1 cellular context compared by ENCODE assay signal in the genomic region with DNA sequence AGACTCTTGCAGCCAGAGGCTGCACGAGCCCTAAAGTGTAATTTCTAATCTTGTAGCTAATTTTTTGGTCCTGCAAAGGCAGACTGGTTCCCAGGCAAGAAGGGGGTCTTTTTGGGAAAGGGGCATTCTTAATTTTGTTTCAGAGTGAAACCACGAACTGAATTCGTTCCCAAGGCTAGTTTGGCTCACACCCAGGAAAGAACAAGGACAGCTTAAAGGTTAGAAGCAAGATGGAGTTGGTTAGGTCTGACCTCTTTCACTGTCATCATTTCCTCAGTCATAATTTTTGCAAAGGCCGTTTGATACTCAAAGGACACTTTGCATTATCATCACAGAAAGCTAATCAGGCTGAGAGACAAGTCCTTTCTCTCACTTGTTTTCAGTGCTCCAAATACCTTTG.
A peak's percentile ranks its signal among the peaks of the same experiment; 100 is the strongest.
TF ChIP-seq lines count a peak whose summit lies in the region.

No MANE protein-coding gene starts in this region.

TF ChIP-seq in K562, 482 proteins besides CTCF, POLR2A, EP300 and RAD21 (continued from another document and continues in another):
- no peak for TF ChIP-seq WHSC1 (IDR thresholded peaks at IDR 0.05; ENCODE audit: low read length)
- TF ChIP-seq PYGO2 (tag; IDR thresholded peaks at IDR 0.05): peak; percentile 65
- TF ChIP-seq BCL6 (CRISPR knock-in tag; IDR thresholded peaks at IDR 0.05): peak; percentile 61; the same call in 1 of the 2 replicates
- peak; percentile 72; the same call in 1 of the 2 replicates for TF ChIP-seq ZNF644 (tag; IDR thresholded peaks at IDR 0.05; ENCODE audit: low read depth)
- TF ChIP-seq FOXJ3 (CRISPR knock-in tag; IDR thresholded peaks at IDR 0.05): no peak
- TF ChIP-seq, protein P1, sequence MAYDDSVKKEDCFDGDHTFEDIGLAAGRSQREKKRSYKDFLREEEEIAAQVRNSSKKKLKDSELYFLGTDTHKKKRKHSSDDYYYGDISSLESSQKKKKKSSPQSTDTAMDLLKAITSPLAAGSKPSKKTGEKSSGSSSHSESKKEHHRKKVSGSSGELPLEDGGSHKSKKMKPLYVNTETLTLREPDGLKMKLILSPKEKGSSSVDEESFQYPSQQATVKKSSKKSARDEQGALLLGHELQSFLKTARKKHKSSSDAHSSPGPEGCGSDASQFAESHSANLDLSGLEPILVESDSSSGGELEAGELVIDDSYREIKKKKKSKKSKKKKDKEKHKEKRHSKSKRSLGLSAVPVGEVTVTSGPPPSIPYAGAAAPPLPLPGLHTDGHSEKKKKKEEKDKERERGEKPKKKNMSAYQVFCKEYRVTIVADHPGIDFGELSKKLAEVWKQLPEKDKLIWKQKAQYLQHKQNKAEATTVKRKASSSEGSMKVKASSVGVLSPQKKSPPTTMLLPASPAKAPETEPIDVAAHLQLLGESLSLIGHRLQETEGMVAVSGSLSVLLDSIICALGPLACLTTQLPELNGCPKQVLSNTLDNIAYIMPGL (CRISPR knock-in tag; IDR thresholded peaks at IDR 0.05): no peak
- TF ChIP-seq, protein P2, sequence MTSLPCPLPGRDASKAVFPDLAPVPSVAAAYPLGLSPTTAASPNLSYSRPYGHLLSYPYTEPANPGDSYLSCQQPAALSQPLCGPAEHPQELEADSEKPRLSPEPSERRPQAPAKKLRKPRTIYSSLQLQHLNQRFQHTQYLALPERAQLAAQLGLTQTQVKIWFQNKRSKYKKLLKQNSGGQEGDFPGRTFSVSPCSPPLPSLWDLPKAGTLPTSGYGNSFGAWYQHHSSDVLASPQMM (CRISPR knock-in tag; IDR thresholded peaks at IDR 0.05): no peak
- no peak for TF ChIP-seq HCFC1 (IDR thresholded peaks at IDR 0.05; ENCODE audit: low read depth, low read length)
- TF ChIP-seq MAZ (CRISPR knock-in tag; conservative IDR thresholded peaks at IDR 0.05 in 1 of 2, IDR thresholded peaks at IDR 0.05 in 1 of 2): no peak
- no peak for TF ChIP-seq ESRRA (IDR thresholded peaks at IDR 0.05; ENCODE audit: borderline replicate concordance, low read depth)
- no peak for TF ChIP-seq FOXJ2 (tag; IDR thresholded peaks at IDR 0.05)
- TF ChIP-seq, protein P3, sequence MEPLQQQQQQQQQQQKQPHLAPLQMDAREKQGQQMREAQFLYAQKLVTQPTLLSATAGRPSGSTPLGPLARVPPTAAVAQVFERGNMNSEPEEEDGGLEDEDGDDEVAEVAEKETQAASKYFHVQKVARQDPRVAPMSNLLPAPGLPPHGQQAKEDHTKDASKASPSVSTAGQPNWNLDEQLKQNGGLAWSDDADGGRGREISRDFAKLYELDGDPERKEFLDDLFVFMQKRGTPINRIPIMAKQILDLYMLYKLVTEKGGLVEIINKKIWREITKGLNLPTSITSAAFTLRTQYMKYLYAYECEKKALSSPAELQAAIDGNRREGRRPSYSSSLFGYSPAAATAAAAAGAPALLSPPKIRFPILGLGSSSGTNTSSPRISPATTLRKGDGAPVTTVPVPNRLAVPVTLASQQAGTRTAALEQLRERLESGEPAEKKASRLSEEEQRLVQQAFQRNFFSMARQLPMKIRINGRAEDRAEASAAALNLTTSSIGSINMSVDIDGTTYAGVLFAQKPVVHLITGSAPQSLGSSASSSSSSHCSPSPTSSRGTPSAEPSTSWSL (CRISPR knock-in tag; IDR thresholded peaks at IDR 0.05; ENCODE audit: borderline replicate concordance): no peak
- TF ChIP-seq, protein P4, sequence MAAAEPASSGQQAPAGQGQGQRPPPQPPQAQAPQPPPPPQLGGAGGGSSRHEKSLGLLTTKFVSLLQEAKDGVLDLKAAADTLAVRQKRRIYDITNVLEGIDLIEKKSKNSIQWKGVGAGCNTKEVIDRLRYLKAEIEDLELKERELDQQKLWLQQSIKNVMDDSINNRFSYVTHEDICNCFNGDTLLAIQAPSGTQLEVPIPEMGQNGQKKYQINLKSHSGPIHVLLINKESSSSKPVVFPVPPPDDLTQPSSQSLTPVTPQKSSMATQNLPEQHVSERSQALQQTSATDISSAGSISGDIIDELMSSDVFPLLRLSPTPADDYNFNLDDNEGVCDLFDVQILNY (CRISPR knock-in tag; IDR thresholded peaks at IDR 0.05): no peak
- TF ChIP-seq, protein P5, sequence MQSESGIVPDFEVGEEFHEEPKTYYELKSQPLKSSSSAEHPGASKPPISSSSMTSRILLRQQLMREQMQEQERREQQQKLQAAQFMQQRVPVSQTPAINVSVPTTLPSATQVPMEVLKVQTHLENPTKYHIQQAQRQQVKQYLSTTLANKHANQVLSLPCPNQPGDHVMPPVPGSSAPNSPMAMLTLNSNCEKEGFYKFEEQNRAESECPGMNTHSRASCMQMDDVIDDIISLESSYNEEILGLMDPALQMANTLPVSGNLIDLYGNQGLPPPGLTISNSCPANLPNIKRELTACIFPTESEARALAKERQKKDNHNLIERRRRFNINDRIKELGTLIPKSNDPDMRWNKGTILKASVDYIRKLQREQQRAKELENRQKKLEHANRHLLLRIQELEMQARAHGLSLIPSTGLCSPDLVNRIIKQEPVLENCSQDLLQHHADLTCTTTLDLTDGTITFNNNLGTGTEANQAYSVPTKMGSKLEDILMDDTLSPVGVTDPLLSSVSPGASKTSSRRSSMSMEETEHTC (IDR thresholded peaks at IDR 0.05): no peak
- TF ChIP-seq, protein P6, sequence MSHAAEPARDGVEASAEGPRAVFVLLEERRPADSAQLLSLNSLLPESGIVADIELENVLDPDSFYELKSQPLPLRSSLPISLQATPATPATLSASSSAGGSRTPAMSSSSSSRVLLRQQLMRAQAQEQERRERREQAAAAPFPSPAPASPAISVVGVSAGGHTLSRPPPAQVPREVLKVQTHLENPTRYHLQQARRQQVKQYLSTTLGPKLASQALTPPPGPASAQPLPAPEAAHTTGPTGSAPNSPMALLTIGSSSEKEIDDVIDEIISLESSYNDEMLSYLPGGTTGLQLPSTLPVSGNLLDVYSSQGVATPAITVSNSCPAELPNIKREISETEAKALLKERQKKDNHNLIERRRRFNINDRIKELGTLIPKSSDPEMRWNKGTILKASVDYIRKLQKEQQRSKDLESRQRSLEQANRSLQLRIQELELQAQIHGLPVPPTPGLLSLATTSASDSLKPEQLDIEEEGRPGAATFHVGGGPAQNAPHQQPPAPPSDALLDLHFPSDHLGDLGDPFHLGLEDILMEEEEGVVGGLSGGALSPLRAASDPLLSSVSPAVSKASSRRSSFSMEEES (CRISPR knock-in tag; IDR thresholded peaks at IDR 0.05): no peak
- no peak for TF ChIP-seq TEAD2 (tag; IDR thresholded peaks at IDR 0.05)
- no peak for TF ChIP-seq ZNF436 (CRISPR knock-in tag; IDR thresholded peaks at IDR 0.05)
- no peak for TF ChIP-seq MTA3 (IDR thresholded peaks at IDR 0.05; ENCODE audit: borderline replicate concordance)
- TF ChIP-seq ZNF212 (CRISPR knock-in tag; IDR thresholded peaks at IDR 0.05): no peak
- no peak for TF ChIP-seq CBX2 (IDR thresholded peaks at IDR 0.05; ENCODE audit: insufficient read depth, low read length, poor library complexity, severe bottlenecking)
- no peak for TF ChIP-seq NCOA1 (IDR thresholded peaks at IDR 0.05; ENCODE audit: low read depth)
- no peak for TF ChIP-seq TEAD1 (CRISPR knock-in tag; IDR thresholded peaks at IDR 0.05)
- no peak for TF ChIP-seq ATF7 (IDR thresholded peaks at IDR 0.05)
- TF ChIP-seq, protein P7, sequence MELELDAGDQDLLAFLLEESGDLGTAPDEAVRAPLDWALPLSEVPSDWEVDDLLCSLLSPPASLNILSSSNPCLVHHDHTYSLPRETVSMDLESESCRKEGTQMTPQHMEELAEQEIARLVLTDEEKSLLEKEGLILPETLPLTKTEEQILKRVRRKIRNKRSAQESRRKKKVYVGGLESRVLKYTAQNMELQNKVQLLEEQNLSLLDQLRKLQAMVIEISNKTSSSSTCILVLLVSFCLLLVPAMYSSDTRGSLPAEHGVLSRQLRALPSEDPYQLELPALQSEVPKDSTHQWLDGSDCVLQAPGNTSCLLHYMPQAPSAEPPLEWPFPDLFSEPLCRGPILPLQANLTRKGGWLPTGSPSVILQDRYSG (tag; conservative IDR thresholded peaks at IDR 0.05; ENCODE audit: low read depth): peak; percentile 64; the same call in 1 of the 2 replicates
- no peak for TF ChIP-seq ELF2 (CRISPR knock-in tag; IDR thresholded peaks at IDR 0.05)
- TF ChIP-seq TEAD4 (IDR thresholded peaks at IDR 0.05; ENCODE audit: low read length): no peak
- no peak for TF ChIP-seq TEAD4 (CRISPR knock-in tag; IDR thresholded peaks at IDR 0.05; ENCODE audit: borderline replicate concordance)
- TF ChIP-seq, protein P8, sequence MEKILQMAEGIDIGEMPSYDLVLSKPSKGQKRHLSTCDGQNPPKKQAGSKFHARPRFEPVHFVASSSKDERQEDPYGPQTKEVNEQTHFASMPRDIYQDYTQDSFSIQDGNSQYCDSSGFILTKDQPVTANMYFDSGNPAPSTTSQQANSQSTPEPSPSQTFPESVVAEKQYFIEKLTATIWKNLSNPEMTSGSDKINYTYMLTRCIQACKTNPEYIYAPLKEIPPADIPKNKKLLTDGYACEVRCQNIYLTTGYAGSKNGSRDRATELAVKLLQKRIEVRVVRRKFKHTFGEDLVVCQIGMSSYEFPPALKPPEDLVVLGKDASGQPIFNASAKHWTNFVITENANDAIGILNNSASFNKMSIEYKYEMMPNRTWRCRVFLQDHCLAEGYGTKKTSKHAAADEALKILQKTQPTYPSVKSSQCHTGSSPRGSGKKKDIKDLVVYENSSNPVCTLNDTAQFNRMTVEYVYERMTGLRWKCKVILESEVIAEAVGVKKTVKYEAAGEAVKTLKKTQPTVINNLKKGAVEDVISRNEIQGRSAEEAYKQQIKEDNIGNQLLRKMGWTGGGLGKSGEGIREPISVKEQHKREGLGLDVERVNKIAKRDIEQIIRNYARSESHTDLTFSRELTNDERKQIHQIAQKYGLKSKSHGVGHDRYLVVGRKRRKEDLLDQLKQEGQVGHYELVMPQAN (IDR thresholded peaks at IDR 0.05; ENCODE audit: borderline replicate concordance): no peak
- no peak for TF ChIP-seq NR1H2 (CRISPR knock-in tag; IDR thresholded peaks at IDR 0.05)
- TF ChIP-seq DMBX1 (CRISPR knock-in tag; IDR thresholded peaks at IDR 0.05; ENCODE audit: borderline replicate concordance): peak; percentile 63; the same call in 1 of the 2 replicates
- TF ChIP-seq SMARCB1 (IDR thresholded peaks at IDR 0.05; ENCODE audit: insufficient read length, low read depth): no peak
- TF ChIP-seq ZNF224 (CRISPR knock-in tag; IDR thresholded peaks at IDR 0.05): no peak
- no peak for TF ChIP-seq CAMTA2 (CRISPR knock-in tag; conservative IDR thresholded peaks at IDR 0.05)
- TF ChIP-seq, protein P9, sequence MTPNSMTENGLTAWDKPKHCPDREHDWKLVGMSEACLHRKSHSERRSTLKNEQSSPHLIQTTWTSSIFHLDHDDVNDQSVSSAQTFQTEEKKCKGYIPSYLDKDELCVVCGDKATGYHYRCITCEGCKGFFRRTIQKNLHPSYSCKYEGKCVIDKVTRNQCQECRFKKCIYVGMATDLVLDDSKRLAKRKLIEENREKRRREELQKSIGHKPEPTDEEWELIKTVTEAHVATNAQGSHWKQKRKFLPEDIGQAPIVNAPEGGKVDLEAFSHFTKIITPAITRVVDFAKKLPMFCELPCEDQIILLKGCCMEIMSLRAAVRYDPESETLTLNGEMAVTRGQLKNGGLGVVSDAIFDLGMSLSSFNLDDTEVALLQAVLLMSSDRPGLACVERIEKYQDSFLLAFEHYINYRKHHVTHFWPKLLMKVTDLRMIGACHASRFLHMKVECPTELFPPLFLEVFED (CRISPR knock-in tag; conservative IDR thresholded peaks at IDR 0.05): no peak
- TF ChIP-seq CBFA2T3 (IDR thresholded peaks at IDR 0.05): no peak
- no peak for TF ChIP-seq ZNF133 (CRISPR knock-in tag; IDR thresholded peaks at IDR 0.05)
- TF ChIP-seq RBFOX2 (IDR thresholded peaks at IDR 0.05; ENCODE audit: low read depth, low read length): no peak
- peak; percentile 87; the same call in 1 of the 2 replicates for TF ChIP-seq KLF6 (CRISPR knock-in tag; IDR thresholded peaks at IDR 0.05; ENCODE audit: borderline replicate concordance)
- TF ChIP-seq ZNF561 (CRISPR knock-in tag; conservative IDR thresholded peaks at IDR 0.05): no peak
- no peak for TF ChIP-seq KDM4B (IDR thresholded peaks at IDR 0.05; ENCODE audit: borderline replicate concordance in 2 of 2, low read depth in 1 of 2)
